In the genomic region with DNA sequence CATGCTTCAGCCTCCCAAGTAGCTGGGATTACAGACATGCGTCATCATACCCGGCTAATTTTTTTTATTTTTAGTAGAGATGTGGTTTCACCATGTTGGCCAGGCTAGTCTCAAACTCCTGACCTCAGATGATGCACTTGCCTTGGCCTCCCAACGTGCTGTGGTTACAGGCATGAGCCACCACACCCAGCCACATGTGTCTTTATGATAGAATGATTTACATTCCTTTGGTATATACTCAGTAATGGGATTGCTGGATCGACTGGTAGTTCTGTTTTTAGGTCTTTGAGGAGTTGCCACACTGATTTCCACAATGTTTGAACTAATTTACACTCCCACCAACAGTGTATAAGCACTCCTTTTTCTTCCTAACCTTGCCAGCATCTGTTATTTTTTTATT, we compare ENCODE assay signal across 16 cellular contexts.
DNase-seq lines count a peak whose midpoint lies in the region; ATAC-seq and TF ChIP-seq lines count a peak whose summit lies in the region.
"Had no signal": no experiment of that assay in that cellular context is flagged by ENCODE, and none has a peak within 500 bp of the region (broad histone marks: within the 10 kb centered on the region; RNA-seq: fewer than 3 reads in every experiment).

No MANE protein-coding gene starts in this region.

- no peak overlapping the region for H3K27ac ChIP-seq in right cardiac atrium (ENCODE audit: low read length)
- H3K27ac ChIP-seq: gastrocnemius medialis, KMS-11, prostate gland had no signal

- peak; percentile 99 for DNase-seq in AG10803 (ENCODE audit: low read depth)
- DNase-seq in LHCN-M2 (ENCODE audit: low read depth), result peak; percentile 94
- peak; percentile 81 for DNase-seq in astrocyte of the hippocampus (ENCODE audit: low read depth, low spot score)
- DNase-seq in iris pigment epithelial cell (ENCODE audit: low read depth), result peak; percentile 99
- DNase-seq in right cardiac atrium, result no peak
- DNase-seq in HuH-7.5 (ENCODE audit: low spot score), result no peak
- DNase-seq: activated CD4-positive, CD25-positive, alpha-beta regulatory T cell; activated CD8-positive, alpha-beta memory T cell treated with anti-CD3 and anti-CD28 coated beads, Interleukin-2, amount 50 U/mL, for 48 hours; gastrocnemius medialis; mucosa of descending colon; NCI-H2171 treated with DMSO at 0.1 percent for 48 hours; trophoblast cell had no signal

- WGBS in right cardiac atrium, result 86% methylated on average over 4 of the region's 4 CpGs

- ATAC-seq in right cardiac atrium (no peak), GM19463 (IDR thresholded peaks at IDR 0.05; ENCODE audit: unreplicated experiment) (no peak), HG03354 (IDR thresholded peaks at IDR 0.05; ENCODE audit: poor library complexity, severe bottlenecking, unreplicated experiment) (no peak)
- ATAC-seq: gastrocnemius medialis, mucosa of descending colon had no signal

- no peak for TF ChIP-seq CTCF in AG10803 (conservative IDR thresholded peaks at IDR 0.05; ENCODE audit: low read length)

- H3K4me1 ChIP-seq in right cardiac atrium (ENCODE audit: control insufficient read depth, insufficient read depth, low read length), result no peaks in the 10 kb centered on the region
- H3K4me1 ChIP-seq: gastrocnemius medialis, prostate gland had no signal

- H3K27me3 ChIP-seq in right cardiac atrium (ENCODE audit: control insufficient read depth, insufficient read depth), result no peaks in the 10 kb centered on the region
- H3K27me3 ChIP-seq: gastrocnemius medialis had no signal

- no peaks in the 10 kb centered on the region for H3K9me3 ChIP-seq in right cardiac atrium (ENCODE audit: control insufficient read depth, low read length)
- H3K9me3 ChIP-seq: gastrocnemius medialis, prostate gland had no signal

- intact Hi-C loops in right cardiac atrium (cut with DNase I), result no loop called here

- no peak overlapping the region for H3K4me3 ChIP-seq in AG10803 (ENCODE audit: low read length)
- H3K4me3 ChIP-seq in right cardiac atrium (ENCODE audit: low read length), result no peak overlapping the region
- H3K4me3 ChIP-seq: gastrocnemius medialis, mucosa of descending colon, prostate gland had no signal

Comparison
In these comparisons a context has a peak if more than half of its experiments do, and no peak if none do; other contexts are left out.
1. DNase-seq: peak in AG10803 (single experiment), LHCN-M2 (single experiment), astrocyte of the hippocampus (single experiment) and iris pigment epithelial cell (single experiment); none in right cardiac atrium (0 of 3) and HuH-7.5 (single experiment).